ENCODE assay signal across 22 cellular contexts in the genomic region with DNA sequence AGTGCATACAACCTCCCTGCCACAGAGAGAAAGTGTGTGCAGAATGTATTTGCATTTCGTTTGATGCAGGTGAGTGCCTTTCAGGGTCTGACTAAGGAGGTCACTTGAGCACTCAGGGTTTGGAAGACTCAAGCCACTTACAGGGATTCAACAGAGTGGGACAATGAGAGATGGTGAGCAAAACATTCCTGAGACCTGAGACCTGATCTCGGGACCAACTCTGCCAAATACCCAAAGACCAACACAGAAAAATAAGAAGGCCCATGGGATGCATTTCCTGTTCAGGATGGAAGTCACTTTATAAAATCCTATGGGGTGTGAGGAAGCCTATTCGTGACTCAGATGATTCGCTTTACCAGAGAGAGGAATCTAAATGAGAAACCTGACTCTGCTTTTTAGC.
DNase-seq lines count a peak whose midpoint lies in the region; ATAC-seq, FAIRE-seq and TF ChIP-seq lines count a peak whose summit lies in the region.
"Had no signal": no experiment of that assay in that cellular context is flagged by ENCODE, and none has a peak within 500 bp of the region (broad histone marks: within the 10 kb centered on the region; RNA-seq: fewer than 3 reads in every experiment).

No MANE protein-coding gene starts in this region.

- H3K27me3 ChIP-seq in HUES48 (ENCODE audit: control insufficient read depth, insufficient read depth, low read length) (no peaks in the 10 kb centered on the region), H1 (replicated peaks in 1 of 4; ENCODE audit: control insufficient read depth in 3 of 4, extremely low read depth in 1 of 4, insufficient read depth in 3 of 4, low read length in 3 of 4) (no peaks in the 10 kb centered on the region), SK-N-SH (ENCODE audit: insufficient read depth) (no peaks in the 10 kb centered on the region)
- H3K27me3 ChIP-seq: BLaER1 had no signal

- peaks cover 25% of the 10 kb centered on the region for H3K4me1 ChIP-seq in HUES48 (ENCODE audit: control insufficient read depth, insufficient read depth, low read length)
- H3K4me1 ChIP-seq in H1 (replicated peaks in 1 of 4; ENCODE audit: control insufficient read depth in 3 of 4, insufficient read depth in 4 of 4, low read length in 3 of 4): peaks cover 9 to 20% (median 13%) of the 10 kb centered on the region in 4 experiments
- H3K4me1 ChIP-seq in SK-N-SH (ENCODE audit: control insufficient read depth in 1 of 2, insufficient read depth in 2 of 2, low read depth in 1 of 2, low read length in 1 of 2): no peaks in the 10 kb centered on the region
- H3K4me1 ChIP-seq: BLaER1, HAP-1 had no signal

- TF ChIP-seq CTCF in GM12865 (IDR thresholded peaks at IDR 0.05; ENCODE audit: insufficient read depth, low read depth, low read length, missing control alignments): no peak
- no peak for TF ChIP-seq CTCF in H1 (IDR thresholded peaks at IDR 0.05; ENCODE audit: control extremely low read depth in 1 of 3, insufficient read depth in 1 of 3, low read depth in 1 of 3, low read length in 3 of 3)
- TF ChIP-seq CTCF in SK-N-SH (IDR thresholded peaks at IDR 0.05): no peak

- TF ChIP-seq POLR2A in H1 (IDR thresholded peaks at IDR 0.05; ENCODE audit: control extremely low read depth in 1 of 2, low read depth in 2 of 2, low read length in 2 of 2): no peak

- no peak for FAIRE-seq in H1 (lab: Jason Lieb, UNC)
- FAIRE-seq: A204.1, D721Med, GM12892, H54 had no signal

- H3K27ac ChIP-seq in HUES48 (ENCODE audit: low read depth, low read length) (peak overlapping the region; percentile 27), H1 (ENCODE audit: low read depth, low read length) (no peak overlapping the region), SK-N-SH (ENCODE audit: low read depth in 2 of 2, low read length in 1 of 2) (no peak overlapping the region)
- H3K27ac ChIP-seq: 22Rv1, BLaER1, GM23248 had no signal

- H3K14ac ChIP-seq in H1 (ENCODE audit: insufficient read length): no peak overlapping the region

- no peaks in the 10 kb centered on the region for H4K20me1 ChIP-seq in H1 (replicated peaks in 1 of 2; ENCODE audit: control insufficient read depth in 1 of 2, insufficient read depth in 2 of 2, low read length in 2 of 2)
- H4K20me1 ChIP-seq in SK-N-SH (ENCODE audit: insufficient read depth): no peaks in the 10 kb centered on the region
- H4K20me1 ChIP-seq: BLaER1 had no signal

- H3K36me3 ChIP-seq in HUES48 (ENCODE audit: control insufficient read depth, insufficient read depth, low read length) (no peaks in the 10 kb centered on the region), H1 (ENCODE audit: control insufficient read depth in 2 of 4, insufficient read depth in 4 of 4, low read length in 3 of 4) (no peaks in the 10 kb centered on the region), SK-N-SH (replicated peaks in 1 of 2; ENCODE audit: control insufficient read depth in 1 of 2, insufficient read depth in 2 of 2, low read length in 1 of 2) (no peaks in the 10 kb centered on the region)
- H3K36me3 ChIP-seq: BLaER1, HAP-1 had no signal

- peak overlapping the region; percentile 39; the same call in 1 of the 2 replicates for H2BK12ac ChIP-seq in H1 (ENCODE audit: low read depth, low read length)

- H3K9me3 ChIP-seq in HUES48 (ENCODE audit: control insufficient read depth, insufficient read depth, low read length) (no peaks in the 10 kb centered on the region), H1 (ENCODE audit: insufficient read depth in 2 of 2, low read depth in 1 of 2, low read length in 1 of 2) (no peaks in the 10 kb centered on the region), SK-N-SH (no peaks in the 10 kb centered on the region)
- H3K9me3 ChIP-seq: BLaER1, HAP-1 had no signal

- POLR2A ChIA-PET in H1 (lab: Charles Lee; ENCODE audit: partially characterized antibody): no interaction called here
- POLR2A ChIA-PET in SK-N-SH (lab: Yijun Ruan, JAX): no interaction called here

- H3K23ac ChIP-seq in H1 (ENCODE audit: insufficient read length): no peak overlapping the region

- 81% methylated on average over 4 of the region's 4 CpGs; no CpG with 5 or more reads in 1 of the 2 experiments for WGBS in H1 (ENCODE audit: extremely low coverage in 1 of 2, insufficient coverage in 1 of 2, insufficient read length in 1 of 2, insufficient replicate concordance in 2 of 2, low coverage in 1 of 2, low lambda C conversion rate in 2 of 2, missing lambda C conversion rate in 1 of 2), 2 experiments
- WGBS in SK-N-SH (ENCODE audit: low lambda C conversion rate): 5% methylated on average over 4 of the region's 4 CpGs

- TF ChIP-seq EP300 in H1 (IDR thresholded peaks at IDR 0.05; ENCODE audit: borderline replicate concordance in 1 of 2, low read depth in 2 of 2, low read length in 2 of 2) (no peak), SK-N-SH (IDR thresholded peaks at IDR 0.05; ENCODE audit: borderline replicate concordance in 1 of 2, low read depth in 1 of 2, low read length in 1 of 2) (no peak)

- ATAC-seq in GM19324 (IDR thresholded peaks at IDR 0.05; ENCODE audit: low FRiP score, unreplicated experiment): no peak

- DNase-seq in GM12865 (ENCODE audit: low read depth): peak; percentile 25
- no peak for DNase-seq in H1 (ENCODE audit: low read depth in 1 of 2, low spot score in 2 of 2)
- DNase-seq in kidney tubule cell (ENCODE audit: low spot score): peak; percentile 85
- no peak for DNase-seq in NCI-H774 (lab: John Stamatoyannopoulos, UW)
- no peak for DNase-seq in SK-N-SH
- DNase-seq: CD4-positive, alpha-beta T cell; CD8-positive, alpha-beta memory T cell; DMS 273 treated with DMSO at 0.1 percent for 48 hours; DMS79; EL; GDM1; GM23248; HFFc6 had no signal

- no peaks in the 10 kb centered on the region for H3F3A ChIP-seq in SK-N-SH (replicated peaks; ENCODE audit: insufficient read depth)

- H4K5ac ChIP-seq in H1 (ENCODE audit: insufficient read length, low read depth, low read length): no peak overlapping the region

- H3K9ac ChIP-seq in HUES48 (ENCODE audit: low read depth, low read length): no peak overlapping the region
- no peak overlapping the region for H3K9ac ChIP-seq in H1 (replicated peaks in 1 of 4; ENCODE audit: extremely low read depth in 1 of 4, low read depth in 3 of 4, low read length in 3 of 4)
- H3K9ac ChIP-seq in SK-N-SH: no peak overlapping the region
- H3K9ac ChIP-seq: BLaER1, GM23248 had no signal

- H3K18ac ChIP-seq in H1 (ENCODE audit: extremely low read depth, low read length): no peak overlapping the region

- CTCF ChIA-PET in H1 (lab: Charles Lee; ENCODE audit: partially characterized antibody) (no interaction called here), SK-N-SH (lab: Yijun Ruan, JAX) (no interaction called here)

- H4K91ac ChIP-seq in H1 (replicated peaks; ENCODE audit: insufficient read length, low read length): no peak overlapping the region

- H3K4ac ChIP-seq in H1 (replicated peaks; ENCODE audit: insufficient read length, low read depth, low read length): no peak overlapping the region

- no peak overlapping the region for H2BK120ac ChIP-seq in H1 (replicated peaks; ENCODE audit: low read depth, low read length)

- no peaks in the 10 kb centered on the region for H3K79me1 ChIP-seq in H1 (ENCODE audit: low read depth, low read length)

- H3K23me2 ChIP-seq in H1 (ENCODE audit: low read depth, low read length): no peaks in the 10 kb centered on the region

- no peak overlapping the region for H2BK5ac ChIP-seq in H1 (ENCODE audit: low read depth, low read length)

- peak overlapping the region; percentile 23; the same call in 1 of the 2 replicates for H2BK20ac ChIP-seq in H1 (ENCODE audit: low read length)

- no peak overlapping the region for H2AK5ac ChIP-seq in H1 (ENCODE audit: low read depth, low read length)

- no peak overlapping the region; the same call in 1 of the 2 replicates for H2BK15ac ChIP-seq in H1 (ENCODE audit: low read length)

- H2AFZ ChIP-seq in H1 (ENCODE audit: low read length) (no peak overlapping the region), SK-N-SH (ENCODE audit: low read depth) (no peak overlapping the region)
- H2AFZ ChIP-seq: GM23248 had no signal

- TF ChIP-seq RAD21 in H1 (IDR thresholded peaks at IDR 0.05 in 1 of 2, conservative IDR thresholded peaks at IDR 0.05 in 1 of 2; ENCODE audit: low read depth in 2 of 2, low read length in 2 of 2) (no peak), SK-N-SH (IDR thresholded peaks at IDR 0.05; ENCODE audit: low read length) (no peak)

- H3K4me3 ChIP-seq in GM12865 (ENCODE audit: low read depth, low read length) (no peak overlapping the region), HUES48 (ENCODE audit: low read depth, low read length) (no peak overlapping the region), H1 (ENCODE audit: extremely low read depth in 1 of 4, insufficient read depth in 2 of 4, low read depth in 3 of 4, low read length in 4 of 4) (no peak overlapping the region), SK-N-SH (ENCODE audit: low read depth in 2 of 2, low read length in 1 of 2) (no peak overlapping the region)
- H3K4me3 ChIP-seq: BLaER1, GM23248, HAP-1 had no signal

- H3K4me2 ChIP-seq in H1 (ENCODE audit: insufficient read depth in 1 of 2, low read depth in 2 of 2, low read length in 2 of 2) (no peak overlapping the region), SK-N-SH (no peak overlapping the region)
- H3K4me2 ChIP-seq: BLaER1 had no signal

- no peak overlapping the region for H3K56ac ChIP-seq in H1 (replicated peaks; ENCODE audit: insufficient read length, low read depth, low read length)

- no peaks in the 10 kb centered on the region for H3K9me2 ChIP-seq in SK-N-SH

- H3K79me2 ChIP-seq in H1 (ENCODE audit: control insufficient read depth in 1 of 2, insufficient read depth in 2 of 2, low read length in 2 of 2) (no peaks in the 10 kb centered on the region), SK-N-SH (ENCODE audit: insufficient read depth) (no peaks in the 10 kb centered on the region)

- no peak overlapping the region for H4K8ac ChIP-seq in H1 (ENCODE audit: extremely low read depth, insufficient read depth, low read length)

TF ChIP-seq in H1, 55 proteins besides CTCF, POLR2A, EP300 and RAD21:
- TF ChIP-seq GABPA (IDR thresholded peaks at IDR 0.05; ENCODE audit: borderline replicate concordance, insufficient read depth, low read length) (no peak), NRF1 (IDR thresholded peaks at IDR 0.05; ENCODE audit: low read depth, low read length) (no peak), RXRA (IDR thresholded peaks at IDR 0.05; ENCODE audit: insufficient read depth, low read depth, low read length) (no peak), TAF7 (optimal IDR thresholded peaks at IDR 0.05; ENCODE audit: borderline replicate concordance, low read depth, low read length) (no peak)

TF ChIP-seq in SK-N-SH, 30 proteins besides CTCF, POLR2A, EP300 and RAD21 (continues in another document):
- TF ChIP-seq TCF12 (IDR thresholded peaks at IDR 0.05) (no peak), ELF1 (IDR thresholded peaks at IDR 0.05) (no peak), FOXM1 (IDR thresholded peaks at IDR 0.05; ENCODE audit: low read depth) (no peak)
- TF ChIP-seq, protein P1, sequence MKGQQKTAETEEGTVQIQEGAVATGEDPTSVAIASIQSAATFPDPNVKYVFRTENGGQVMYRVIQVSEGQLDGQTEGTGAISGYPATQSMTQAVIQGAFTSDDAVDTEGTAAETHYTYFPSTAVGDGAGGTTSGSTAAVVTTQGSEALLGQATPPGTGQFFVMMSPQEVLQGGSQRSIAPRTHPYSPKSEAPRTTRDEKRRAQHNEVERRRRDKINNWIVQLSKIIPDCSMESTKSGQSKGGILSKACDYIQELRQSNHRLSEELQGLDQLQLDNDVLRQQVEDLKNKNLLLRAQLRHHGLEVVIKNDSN (IDR thresholded peaks at IDR 0.05; ENCODE audit: borderline replicate concordance, low read depth): no peak

Comparison
In these comparisons a context has a peak if more than half of its experiments do, and no peak if none do; other contexts are left out.
1. DNase-seq: peak in GM12865 (single experiment) and kidney tubule cell (single experiment); none in H1 (0 of 2), NCI-H774 (single experiment) and SK-N-SH (single experiment).